1 cellular context compared by ENCODE assay signal in genomic region chrX:127552571-127552970, GRCh38.
TF ChIP-seq lines count a peak whose summit lies in the region.

No MANE protein-coding gene starts in this region.

TF ChIP-seq in WTC11, 78 proteins besides CTCF, POLR2A, EP300 and RAD21 (continued from another document):
- TF ChIP-seq CBFB (CRISPR knock-in tag; IDR thresholded peaks at IDR 0.05; ENCODE audit: low read depth) = no peak
- TF ChIP-seq, protein P1, sequence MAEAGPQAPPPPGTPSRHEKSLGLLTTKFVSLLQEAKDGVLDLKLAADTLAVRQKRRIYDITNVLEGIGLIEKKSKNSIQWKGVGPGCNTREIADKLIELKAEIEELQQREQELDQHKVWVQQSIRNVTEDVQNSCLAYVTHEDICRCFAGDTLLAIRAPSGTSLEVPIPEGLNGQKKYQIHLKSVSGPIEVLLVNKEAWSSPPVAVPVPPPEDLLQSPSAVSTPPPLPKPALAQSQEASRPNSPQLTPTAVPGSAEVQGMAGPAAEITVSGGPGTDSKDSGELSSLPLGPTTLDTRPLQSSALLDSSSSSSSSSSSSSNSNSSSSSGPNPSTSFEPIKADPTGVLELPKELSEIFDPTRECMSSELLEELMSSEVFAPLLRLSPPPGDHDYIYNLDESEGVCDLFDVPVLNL (CRISPR knock-in tag; IDR thresholded peaks at IDR 0.05; ENCODE audit: borderline replicate concordance, low read depth) = no peak
- no peak for TF ChIP-seq NR3C1 (CRISPR knock-in tag; conservative IDR thresholded peaks at IDR 0.05; ENCODE audit: low read depth)
TF ChIP-seq in WTC11: peak in this region for 0.
